Comparison of ENCODE assay signal across 21 cellular contexts in the genomic region with DNA sequence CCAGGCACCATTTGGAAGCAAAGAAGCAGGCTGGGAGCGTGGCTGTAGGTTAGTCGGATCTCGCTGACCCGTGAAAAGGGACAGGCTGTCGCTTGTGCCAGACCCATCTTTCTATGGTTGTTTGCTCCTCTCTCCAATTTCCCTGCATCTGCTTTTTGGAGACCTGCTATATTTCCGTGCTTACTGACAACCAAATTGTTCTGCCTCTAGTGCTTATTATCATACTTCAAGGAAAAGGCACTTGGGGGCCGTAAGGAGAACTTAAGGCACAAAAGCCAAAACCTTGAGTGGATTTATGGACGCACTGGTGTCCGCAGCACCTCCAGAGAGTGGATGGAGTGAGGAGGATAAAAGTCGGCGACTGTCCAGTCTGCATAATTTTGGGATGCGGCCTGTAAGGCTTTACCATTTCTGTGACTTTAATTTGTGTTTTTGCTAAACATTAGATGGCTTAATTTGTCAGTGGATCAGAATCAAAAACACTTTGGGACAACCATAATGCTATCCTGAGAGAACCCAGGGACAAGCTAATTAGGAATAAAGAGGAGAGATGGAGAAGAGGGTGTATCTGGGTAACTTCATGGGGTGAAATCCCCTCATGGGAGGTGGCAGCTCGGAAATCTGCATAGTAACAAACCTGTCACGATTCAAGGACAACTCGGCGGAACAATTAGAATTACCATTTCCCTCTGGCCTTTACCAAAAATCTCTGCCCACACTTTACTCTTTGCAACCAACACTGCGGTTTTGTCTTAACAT.
"Had no signal": no experiment of that assay in that cellular context is flagged by ENCODE, and none has a peak within 500 bp of the region (broad histone marks: within the 10 kb centered on the region; RNA-seq: fewer than 3 reads in every experiment).

No MANE protein-coding gene starts in this region.

- H3K27ac Mint-ChIP-seq: IgD-negative memory B cell; T-cell; T-helper 1 cell treated with Interleukin-12 subunit alpha and Interleukin-12 subunit beta and Interleukin-4 antibody, amounts not matched to agents 30 μg/mL and 1 μg/mL, for 36 hours had no signal

- H3K4me3 Mint-ChIP-seq: IgD-negative memory B cell; T-cell; T-helper 1 cell treated with Interleukin-12 subunit alpha and Interleukin-12 subunit beta and Interleukin-4 antibody, amounts not matched to agents 30 μg/mL and 1 μg/mL, for 36 hours had no signal

- H3K27me3 Mint-ChIP-seq: IgD-negative memory B cell, T-cell had no signal

- ATAC-seq: K562, T-cell had no signal

- H3K9me3 Mint-ChIP-seq: IgD-negative memory B cell; T-helper 1 cell treated with Interleukin-12 subunit alpha and Interleukin-12 subunit beta and Interleukin-4 antibody, amounts not matched to agents 30 μg/mL and 1 μg/mL, for 36 hours had no signal

- H3K36me3 Mint-ChIP-seq: T-cell had no signal

- H3K4me3 ChIP-seq: K562 had no signal

- DNase-seq: Kasumi-1, MM.1S, MV-4-11, NCI-H1048, NCI-H1105, NCI-H1417, NCI-H1436 treated with DMSO at 0.1 percent for 48 hours, NCI-H1694, NCI-H187 treated with DMSO at 0.1 percent for 48 hours, NCI-H2029 treated with DMSO at 0.1 percent for 48 hours, NCI-H2171 treated with DMSO at 0.1 percent for 48 hours, NCI-H2227 treated with DMSO at 0.1 percent for 48 hours, NCI-H524, NCI-H526 treated with DMSO at 0.1 percent for 48 hours, NCI-H774, SHP77, SW 1271, T-cell had no signal

- H3K4me1 Mint-ChIP-seq: T-cell had no signal
